Comparison of ENCODE assay signal across 9 cellular contexts in the genomic region with DNA sequence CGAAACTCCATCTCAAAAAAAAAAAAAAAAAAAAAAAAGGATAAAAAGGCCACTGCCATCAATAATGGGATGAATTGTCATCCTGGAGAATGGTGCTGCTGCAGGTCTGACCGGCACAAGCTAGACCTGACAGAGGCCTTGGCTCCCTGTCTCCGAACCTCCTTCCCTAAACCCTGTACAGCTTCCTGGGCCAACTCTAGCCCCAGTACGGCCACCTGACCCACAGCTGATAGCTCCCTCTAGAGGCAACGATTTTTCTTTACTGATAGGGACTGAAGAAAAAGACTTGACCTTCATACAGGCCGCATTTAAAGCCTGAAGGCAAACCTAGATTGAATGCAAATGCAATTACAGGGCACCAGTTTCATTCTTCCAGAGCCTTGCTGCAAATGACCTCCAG. TPM values are rescaled to one million over a fixed set of nuclear protein-coding genes. Genes with fewer than 3 reads are reported as not detected.
DNase-seq lines count a peak whose midpoint lies in the region; ATAC-seq, FAIRE-seq and TF ChIP-seq lines count a peak whose summit lies in the region.
"Had no signal": no experiment of that assay in that cellular context is flagged by ENCODE, and none has a peak within 500 bp of the region (broad histone marks: within the 10 kb centered on the region; RNA-seq: fewer than 3 reads in every experiment).

No MANE protein-coding gene starts in this region.

- WGBS in H1 (ENCODE audit: extremely low coverage in 1 of 2, insufficient coverage in 1 of 2, insufficient read length in 1 of 2, insufficient replicate concordance in 2 of 2, low coverage in 1 of 2, low lambda C conversion rate in 2 of 2, missing lambda C conversion rate in 1 of 2), 2 experiments, result 63% methylated on average over 5 of the region's 6 CpGs; no CpG with 5 or more reads in 1 of the 2 experiments

- H2BK15ac ChIP-seq in H1 (ENCODE audit: low read length), result no peak overlapping the region

- no peak for TF ChIP-seq EP300 in H1 (IDR thresholded peaks at IDR 0.05; ENCODE audit: borderline replicate concordance in 1 of 2, low read depth in 2 of 2, low read length in 2 of 2)

- H2AK5ac ChIP-seq in H1 (ENCODE audit: low read depth, low read length), result no peak overlapping the region

- H3K23ac ChIP-seq in H1 (ENCODE audit: insufficient read length), result no peak overlapping the region

- peaks cover 6 to 22% (median 21%) of the 10 kb centered on the region in 4 experiments; a peak in 6 of 8 replicates for H3K36me3 ChIP-seq in H1 (ENCODE audit: control insufficient read depth in 2 of 4, insufficient read depth in 4 of 4, low read length in 3 of 4)
- peaks cover 2 to 40% (median 10%) of the 10 kb centered on the region in 3 experiments for H3K36me3 ChIP-seq in naive thymus-derived CD4-positive, alpha-beta T cell (ENCODE audit: control insufficient read depth in 2 of 3, insufficient read depth in 3 of 3, low read length in 3 of 3)

- H4K20me1 ChIP-seq in H1 (replicated peaks in 1 of 2; ENCODE audit: control insufficient read depth in 1 of 2, insufficient read depth in 2 of 2, low read length in 2 of 2), result peaks cover 3 to 5% of the 10 kb centered on the region in 2 experiments

- H3K27me3 Mint-ChIP-seq in naive thymus-derived CD4-positive, alpha-beta T cell, result no peaks in the 10 kb centered on the region
- H3K27me3 Mint-ChIP-seq in stimulated activated memory B cell treated with anti-CD40 and anti-IgM and Interleukin-4, amounts not matched to agents 10 μg/mL and 1 μg/mL and 100 μg/mL, for 72 hours, result no peaks in the 10 kb centered on the region

- H2BK120ac ChIP-seq in H1 (replicated peaks; ENCODE audit: low read depth, low read length), result no peak overlapping the region

- H3K23me2 ChIP-seq in H1 (ENCODE audit: low read depth, low read length), result no peaks in the 10 kb centered on the region

- H3K4me1 Mint-ChIP-seq in naive thymus-derived CD4-positive, alpha-beta T cell, result peaks cover 0 to 11% (median 5%) of the 10 kb centered on the region in 7 donors
- H3K4me1 Mint-ChIP-seq in stimulated activated memory B cell treated with anti-CD40 and anti-IgM and Interleukin-4, amounts not matched to agents 10 μg/mL and 1 μg/mL and 100 μg/mL, for 72 hours, result no peaks in the 10 kb centered on the region

- no peaks in the 10 kb centered on the region for H3K79me1 ChIP-seq in H1 (ENCODE audit: low read depth, low read length)

- no peaks in the 10 kb centered on the region for H3K79me2 ChIP-seq in H1 (ENCODE audit: control insufficient read depth in 1 of 2, insufficient read depth in 2 of 2, low read length in 2 of 2)

- H3K9me3 ChIP-seq in H1 (ENCODE audit: insufficient read depth in 2 of 2, low read depth in 1 of 2, low read length in 1 of 2), result no peaks in the 10 kb centered on the region
- no peaks in the 10 kb centered on the region for H3K9me3 ChIP-seq in naive thymus-derived CD4-positive, alpha-beta T cell (ENCODE audit: control insufficient read depth in 2 of 3, low read length in 3 of 3)

- no peaks in the 10 kb centered on the region for H3K9me3 Mint-ChIP-seq in naive thymus-derived CD4-positive, alpha-beta T cell
- no peaks in the 10 kb centered on the region for H3K9me3 Mint-ChIP-seq in stimulated activated memory B cell treated with anti-CD40 and anti-IgM and Interleukin-4, amounts not matched to agents 10 μg/mL and 1 μg/mL and 100 μg/mL, for 72 hours

- H3K27me3 ChIP-seq in H1 (replicated peaks in 1 of 4; ENCODE audit: control insufficient read depth in 3 of 4, extremely low read depth in 1 of 4, insufficient read depth in 3 of 4, low read length in 3 of 4), result no peaks in the 10 kb centered on the region
- H3K27me3 ChIP-seq in naive thymus-derived CD4-positive, alpha-beta T cell (ENCODE audit: control insufficient read depth in 2 of 2, insufficient read depth in 2 of 2, low read length in 2 of 2), result no peaks in the 10 kb centered on the region

- no peak overlapping the region for H3K27ac ChIP-seq in H1 (ENCODE audit: low read depth, low read length)
- H3K27ac ChIP-seq in naive thymus-derived CD4-positive, alpha-beta T cell (ENCODE audit: low read depth, low read length), result no peak overlapping the region

- ATAC-seq in naive thymus-derived CD4-positive, alpha-beta T cell, result no peak
- no peak for ATAC-seq in stimulated activated memory B cell treated with anti-CD40 and anti-IgM and Interleukin-4, amounts not matched to agents 10 μg/mL and 1 μg/mL and 100 μg/mL, for 72 hours

- DNase-seq in DMS79 treated with DMSO at 0.1 percent for 48 hours (lab: John Stamatoyannopoulos, UW), result peak; percentile 16
- no peak for DNase-seq in DMS79 (lab: John Stamatoyannopoulos, UW)
- DNase-seq in NCI-H460 (ENCODE audit: extremely low read depth, low read depth), result peak; percentile 39
- peak in 1 of 2 experiments; percentile 29 for DNase-seq in H1 (ENCODE audit: low read depth in 1 of 2, low spot score in 2 of 2)
- DNase-seq in naive thymus-derived CD4-positive, alpha-beta T cell, result no peak
- DNase-seq in NCI-H345 (lab: John Stamatoyannopoulos, UW), result no peak
- DNase-seq in NK-92 treated with Interleukin-12 subunit alpha and Interleukin-12 subunit beta, amount 100 ng/mL, for 24 hours (lab: John Stamatoyannopoulos, UW), result no peak

- peak; percentile 56 to 87 (median 85) for TF ChIP-seq CTCF in H1 (IDR thresholded peaks at IDR 0.05; ENCODE audit: control extremely low read depth in 1 of 3, insufficient read depth in 1 of 3, low read depth in 1 of 3, low read length in 3 of 3)

- H3K36me3 Mint-ChIP-seq in naive thymus-derived CD4-positive, alpha-beta T cell, result peaks cover 6 to 24% (median 19%) of the 10 kb centered on the region in 5 donors
- H3K36me3 Mint-ChIP-seq in stimulated activated memory B cell treated with anti-CD40 and anti-IgM and Interleukin-4, amounts not matched to agents 10 μg/mL and 1 μg/mL and 100 μg/mL, for 72 hours, result peaks cover 37% of the 10 kb centered on the region

- no peak overlapping the region for H4K5ac ChIP-seq in H1 (ENCODE audit: insufficient read length, low read depth, low read length)

- no peak overlapping the region for H3K14ac ChIP-seq in H1 (ENCODE audit: insufficient read length)

- H2BK5ac ChIP-seq in H1 (ENCODE audit: low read depth, low read length), result no peak overlapping the region

- H3K18ac ChIP-seq in H1 (ENCODE audit: extremely low read depth, low read length), result no peak overlapping the region

- H3K4me3 ChIP-seq in H1 (ENCODE audit: extremely low read depth in 1 of 4, insufficient read depth in 2 of 4, low read depth in 3 of 4, low read length in 4 of 4), result no peak overlapping the region
- H3K4me3 ChIP-seq in naive thymus-derived CD4-positive, alpha-beta T cell (ENCODE audit: low read length), result no peak overlapping the region

- H4K91ac ChIP-seq in H1 (replicated peaks; ENCODE audit: insufficient read length, low read length), result no peak overlapping the region

- H2BK20ac ChIP-seq in H1 (ENCODE audit: low read length), result no peak overlapping the region

- H3K4me3 Mint-ChIP-seq in naive thymus-derived CD4-positive, alpha-beta T cell, result no peak overlapping the region
- no peak overlapping the region for H3K4me3 Mint-ChIP-seq in stimulated activated memory B cell treated with anti-CD40 and anti-IgM and Interleukin-4, amounts not matched to agents 10 μg/mL and 1 μg/mL and 100 μg/mL, for 72 hours

- no peak overlapping the region for H3K4ac ChIP-seq in H1 (replicated peaks; ENCODE audit: insufficient read length, low read depth, low read length)

- H3K27ac Mint-ChIP-seq in naive thymus-derived CD4-positive, alpha-beta T cell, result peak overlapping the region in 6 of 9 donors; percentile 14 to 84 (median 48)
- H3K27ac Mint-ChIP-seq in stimulated activated memory B cell treated with anti-CD40 and anti-IgM and Interleukin-4, amounts not matched to agents 10 μg/mL and 1 μg/mL and 100 μg/mL, for 72 hours, result no peak overlapping the region

- POLR2A ChIA-PET in H1 (lab: Charles Lee; ENCODE audit: partially characterized antibody), result interaction anchor here (1.2 to 2.8 kb wide), 7 partner anchors 11 to 44 kb away, joined by 3 to 9 read pairs (median 7); no protein-coding TSS in a partner anchor
- POLR2A ChIA-PET in naive thymus-derived CD4-positive, alpha-beta T cell (lab: Charles Lee), result no interaction called here

- no peak overlapping the region for H2BK12ac ChIP-seq in H1 (ENCODE audit: low read depth, low read length)

- H2AFZ ChIP-seq in H1 (ENCODE audit: low read length), result no peak overlapping the region

- H3K4me2 ChIP-seq in H1 (ENCODE audit: insufficient read depth in 1 of 2, low read depth in 2 of 2, low read length in 2 of 2), result no peak overlapping the region

- no peak overlapping the region; a peak in 1 of 7 replicates for H3K9ac ChIP-seq in H1 (replicated peaks in 1 of 4; ENCODE audit: extremely low read depth in 1 of 4, low read depth in 3 of 4, low read length in 3 of 4)

- CTCF ChIA-PET in H1 (lab: Charles Lee; ENCODE audit: partially characterized antibody), result interaction anchor here (0.7 to 8.1 kb wide), 23 partner anchors 10 to 129 kb away, joined by 3 to 107 read pairs (median 4); a partner anchor contains a TSS
- CTCF ChIA-PET in naive thymus-derived CD4-positive, alpha-beta T cell (lab: Charles Lee), result interaction anchor here (0.6 to 1.7 kb wide), 3 partner anchors 29 to 146 kb away, joined by 3 to 6 read pairs (median 3); a partner anchor contains a TSS

- H4K8ac ChIP-seq in H1 (ENCODE audit: extremely low read depth, insufficient read depth, low read length), result no peak overlapping the region

- H3K4me1 ChIP-seq in H1 (replicated peaks in 1 of 4; ENCODE audit: control insufficient read depth in 3 of 4, insufficient read depth in 4 of 4, low read length in 3 of 4), result peaks cover 5 to 11% (median 7%) of the 10 kb centered on the region in 4 experiments
- no peaks in the 10 kb centered on the region for H3K4me1 ChIP-seq in naive thymus-derived CD4-positive, alpha-beta T cell (ENCODE audit: control insufficient read depth in 2 of 2, insufficient read depth in 2 of 2, low read length in 2 of 2)

- TF ChIP-seq POLR2A in H1 (IDR thresholded peaks at IDR 0.05; ENCODE audit: control extremely low read depth in 1 of 2, low read depth in 2 of 2, low read length in 2 of 2), result no peak

- intact Hi-C loops in naive thymus-derived CD4-positive, alpha-beta T cell (cut with micrococcal nuclease), result loop anchor here in 1 of 2 donors (1.0 kb wide), 1 partner anchor 37 kb away; no protein-coding TSS in a partner anchor

- no peak overlapping the region for H3K56ac ChIP-seq in H1 (replicated peaks; ENCODE audit: insufficient read length, low read depth, low read length)

- peak; percentile 74 to 83 for TF ChIP-seq RAD21 in H1 (IDR thresholded peaks at IDR 0.05 in 1 of 2, conservative IDR thresholded peaks at IDR 0.05 in 1 of 2; ENCODE audit: low read depth in 2 of 2, low read length in 2 of 2)

- peak; percentile 77 for FAIRE-seq in H1 (lab: Jason Lieb, UNC)

RNA-seq across cellular contexts. Expression of a gene that starts 30.7 kb away (rescaled TPM):
- 20.2 and 24.5 TPM in 2 replicates for total RNA-seq in NCI-H460 (2014; rRNA removed; shearing (Covaris generic))
- polyA plus RNA-seq in NCI-H460 (2014; cell fraction: nucleus; rRNA removed), result 16.3 and 39.7 TPM in 2 replicates
- 38.1 and 42.9 TPM in 2 replicates for total RNA-seq in H1 (2021; fragmentation: NEBNext Ultra II Directional; extraction: Animal tissue kit (Norgen Biotek cat#: 25700))
- polyA plus RNA-seq in H1 (2011; rRNA removed), result 11.6 and 17.1 TPM in 2 replicates
- polyA plus RNA-seq in H1 (2011; cell fraction: cytosol; rRNA removed), result 14.3 TPM
- polyA plus RNA-seq in H1 (2011; cell fraction: nucleus; rRNA removed), result 13.0 TPM
- 7.7 to 13.4 TPM (median 9.7 TPM) in 4 replicates for polyA plus RNA-seq in H1 (2012, experiment 1 of 2)
- 3.5 TPM for polyA plus RNA-seq in H1 (2012, experiment 2 of 2)
- 14.9 TPM for polyA plus RNA-seq in H1 (2013, experiment 1 of 2)
- polyA plus RNA-seq in H1 (2013, experiment 2 of 2), result 14.8 TPM
- 30.9 and 33.2 TPM in 2 replicates for polyA minus RNA-seq in H1 (2011; rRNA and poly(A)+ RNA removed)
- 20.6 TPM for polyA minus RNA-seq in H1 (2011; cell fraction: cytosol; rRNA and poly(A)+ RNA removed)
- 40.2 TPM for polyA minus RNA-seq in H1 (2011; cell fraction: nucleus; rRNA and poly(A)+ RNA removed)
- 10 to 100 TPM; 54.2 to 80.6 (median 73.8) TPM for total RNA-seq in naive thymus-derived CD4-positive, alpha-beta T cell
- polyA plus RNA-seq in naive thymus-derived CD4-positive, alpha-beta T cell, result 10 to 100 TPM; 13.4 to 29.8 TPM

RNA-seq across cellular contexts. Expression of a gene that starts 31.5 kb away (rescaled TPM):
- total RNA-seq in NCI-H460 (2014; rRNA removed; shearing (Covaris generic)), result not detected in 2 replicates
- not detected in 2 replicates for polyA plus RNA-seq in NCI-H460 (2014; cell fraction: nucleus; rRNA removed)
- 0.13 TPM in 1 of 2 replicates, not detected in the other for total RNA-seq in H1 (2021; fragmentation: NEBNext Ultra II Directional; extraction: Animal tissue kit (Norgen Biotek cat#: 25700))
- 0.17 and 0.26 TPM in 2 replicates for polyA plus RNA-seq in H1 (2011; rRNA removed)
- 0.06 TPM for polyA plus RNA-seq in H1 (2011; cell fraction: cytosol; rRNA removed)
- polyA plus RNA-seq in H1 (2011; cell fraction: nucleus; rRNA removed), result 0.14 TPM
- 0.08 to 0.11 TPM in 2 of 4 replicates, not detected in the others for polyA plus RNA-seq in H1 (2012, experiment 1 of 2)
- polyA plus RNA-seq in H1 (2012, experiment 2 of 2), result not detected
- 0.04 TPM for polyA plus RNA-seq in H1 (2013, experiment 1 of 2)
- 0.04 TPM for polyA plus RNA-seq in H1 (2013, experiment 2 of 2)
- 0.29 TPM in 1 of 2 replicates, not detected in the other for polyA minus RNA-seq in H1 (2011; rRNA and poly(A)+ RNA removed)
- polyA minus RNA-seq in H1 (2011; cell fraction: cytosol; rRNA and poly(A)+ RNA removed), result not detected
- not detected for polyA minus RNA-seq in H1 (2011; cell fraction: nucleus; rRNA and poly(A)+ RNA removed)
- not detected for total RNA-seq in naive thymus-derived CD4-positive, alpha-beta T cell
- not detected for polyA plus RNA-seq in naive thymus-derived CD4-positive, alpha-beta T cell
- total RNA-seq: activated CD8-positive, alpha-beta memory T cell treated with anti-CD3 and anti-CD28 coated beads for 36 hours had no signal

RNA-seq across cellular contexts. Expression of a gene that starts 32.1 kb away (rescaled TPM):
- 3.4 and 3.6 TPM in 2 replicates for total RNA-seq in NCI-H460 (2014; rRNA removed; shearing (Covaris generic))
- polyA plus RNA-seq in NCI-H460 (2014; cell fraction: nucleus; rRNA removed), result 9.3 and 13.3 TPM in 2 replicates
- 12.5 and 13.8 TPM in 2 replicates for total RNA-seq in H1 (2021; fragmentation: NEBNext Ultra II Directional; extraction: Animal tissue kit (Norgen Biotek cat#: 25700))
- polyA plus RNA-seq in H1 (2011; rRNA removed), result 10.4 and 16.8 TPM in 2 replicates
- 12.2 TPM for polyA plus RNA-seq in H1 (2011; cell fraction: cytosol; rRNA removed)
- 72.0 TPM for polyA plus RNA-seq in H1 (2011; cell fraction: nucleus; rRNA removed)
- 8.2 to 19.5 TPM (median 15.5 TPM) in 4 replicates for polyA plus RNA-seq in H1 (2012, experiment 1 of 2)
- polyA plus RNA-seq in H1 (2012, experiment 2 of 2), result 7.7 TPM
- 12.4 TPM for polyA plus RNA-seq in H1 (2013, experiment 1 of 2)
- polyA plus RNA-seq in H1 (2013, experiment 2 of 2), result 11.4 TPM
- 4.7 TPM in 2 replicates for polyA minus RNA-seq in H1 (2011; rRNA and poly(A)+ RNA removed)
- 6.5 TPM for polyA minus RNA-seq in H1 (2011; cell fraction: cytosol; rRNA and poly(A)+ RNA removed)
- 14.6 TPM for polyA minus RNA-seq in H1 (2011; cell fraction: nucleus; rRNA and poly(A)+ RNA removed)
- total RNA-seq in naive thymus-derived CD4-positive, alpha-beta T cell, result 10 to 100 TPM in 3 of 5 experiments, 1 to 10 TPM in 2; 2.2 to 15.6 (median 11.7) TPM
- polyA plus RNA-seq in naive thymus-derived CD4-positive, alpha-beta T cell, result 1 to 10 TPM in 1 of 2 donors, not detected in 1; 2.0 TPM

RNA-seq across cellular contexts. Expression of a gene that starts 56.2 kb away (rescaled TPM):
- 8.2 and 13.2 TPM in 2 replicates for total RNA-seq in NCI-H460 (2014; rRNA removed; shearing (Covaris generic))
- polyA plus RNA-seq in NCI-H460 (2014; cell fraction: nucleus; rRNA removed), result 47.8 and 62.8 TPM in 2 replicates
- total RNA-seq in H1 (2021; fragmentation: NEBNext Ultra II Directional; extraction: Animal tissue kit (Norgen Biotek cat#: 25700)), result 21.4 and 28.2 TPM in 2 replicates
- 28.8 and 35.7 TPM in 2 replicates for polyA plus RNA-seq in H1 (2011; rRNA removed)
- polyA plus RNA-seq in H1 (2011; cell fraction: cytosol; rRNA removed), result 27.3 TPM
- 58.6 TPM for polyA plus RNA-seq in H1 (2011; cell fraction: nucleus; rRNA removed)
- 21.0 to 37.0 TPM (median 31.1 TPM) in 4 replicates for polyA plus RNA-seq in H1 (2012, experiment 1 of 2)
- 17.9 TPM for polyA plus RNA-seq in H1 (2012, experiment 2 of 2)
- 21.5 TPM for polyA plus RNA-seq in H1 (2013, experiment 1 of 2)
- 18.8 TPM for polyA plus RNA-seq in H1 (2013, experiment 2 of 2)
- polyA minus RNA-seq in H1 (2011; rRNA and poly(A)+ RNA removed), result 15.0 and 17.6 TPM in 2 replicates
- 27.2 TPM for polyA minus RNA-seq in H1 (2011; cell fraction: cytosol; rRNA and poly(A)+ RNA removed)
- 23.3 TPM for polyA minus RNA-seq in H1 (2011; cell fraction: nucleus; rRNA and poly(A)+ RNA removed)
- total RNA-seq in naive thymus-derived CD4-positive, alpha-beta T cell, result 10 to 100 TPM; 39.1 to 70.4 (median 62.2) TPM
- 10 to 100 TPM; 18.5 to 27.9 TPM for polyA plus RNA-seq in naive thymus-derived CD4-positive, alpha-beta T cell

RNA-seq across cellular contexts. Expression of a gene that starts 57.6 kb away (rescaled TPM):
- total RNA-seq in NCI-H460 (2014; rRNA removed; shearing (Covaris generic)), result 3.3 and 4.2 TPM in 2 replicates
- polyA plus RNA-seq in NCI-H460 (2014; cell fraction: nucleus; rRNA removed), result 25.3 and 25.6 TPM in 2 replicates
- 9.3 and 10.7 TPM in 2 replicates for total RNA-seq in H1 (2021; fragmentation: NEBNext Ultra II Directional; extraction: Animal tissue kit (Norgen Biotek cat#: 25700))
- polyA plus RNA-seq in H1 (2011; rRNA removed), result 19.5 and 26.1 TPM in 2 replicates
- 20.6 TPM for polyA plus RNA-seq in H1 (2011; cell fraction: cytosol; rRNA removed)
- polyA plus RNA-seq in H1 (2011; cell fraction: nucleus; rRNA removed), result 116 TPM
- polyA plus RNA-seq in H1 (2012, experiment 1 of 2), result 7.8 to 20.0 TPM (median 18.8 TPM) in 4 replicates
- polyA plus RNA-seq in H1 (2012, experiment 2 of 2), result 8.1 TPM
- polyA plus RNA-seq in H1 (2013, experiment 1 of 2), result 11.1 TPM
- 9.8 TPM for polyA plus RNA-seq in H1 (2013, experiment 2 of 2)
- 3.1 and 3.9 TPM in 2 replicates for polyA minus RNA-seq in H1 (2011; rRNA and poly(A)+ RNA removed)
- polyA minus RNA-seq in H1 (2011; cell fraction: cytosol; rRNA and poly(A)+ RNA removed), result 4.1 TPM
- polyA minus RNA-seq in H1 (2011; cell fraction: nucleus; rRNA and poly(A)+ RNA removed), result 9.6 TPM
- 100 to 1,000 TPM; 151 to 352 (median 179) TPM for total RNA-seq in naive thymus-derived CD4-positive, alpha-beta T cell
- 10 to 100 TPM; 17.3 to 40.5 TPM for polyA plus RNA-seq in naive thymus-derived CD4-positive, alpha-beta T cell

Comparison
In these comparisons a context has a peak if more than half of its experiments do, and no peak if none do; other contexts are left out.
1. DNase-seq: peak in DMS79 treated with DMSO at 0.1 percent for 48 hours (single experiment) and NCI-H460 (single experiment); none in DMS79 (single experiment), naive thymus-derived CD4-positive, alpha-beta T cell (0 of 9), NCI-H345 (single experiment) and NK-92 treated with Interleukin-12 subunit alpha and Interleukin-12 subunit beta, amount 100 ng/mL, for 24 hours (single experiment).